ENCODE assay signal across 1 cellular context in the genomic region with DNA sequence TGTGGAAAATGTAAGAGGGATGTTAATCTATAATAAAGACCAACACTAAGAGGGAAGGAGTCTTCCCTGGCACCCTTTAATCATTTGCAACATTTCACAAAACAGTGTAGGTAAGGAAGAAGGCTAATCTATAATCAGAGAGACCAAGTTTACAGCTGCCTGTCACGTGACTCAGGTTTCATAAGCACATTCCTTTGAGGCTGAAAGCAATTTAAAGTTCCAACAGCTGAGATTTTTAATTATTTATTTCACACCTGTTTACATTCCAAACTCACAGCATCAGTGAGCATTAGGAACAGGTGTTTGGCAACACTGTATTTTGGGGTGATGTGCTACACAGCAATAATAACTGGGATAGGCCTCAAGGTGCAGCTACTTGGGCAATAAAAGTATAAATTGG.
TF ChIP-seq lines count a peak whose summit lies in the region.

No MANE protein-coding gene starts in this region.

TF ChIP-seq in GM12878, 131 proteins besides CTCF, POLR2A, EP300 and RAD21:
- TF ChIP-seq RAD51 (IDR thresholded peaks at IDR 0.05) (peak; percentile 62), ELK1 (IDR thresholded peaks at IDR 0.05; ENCODE audit: low read depth, low read length) (no peak), BHLHE40 (IDR thresholded peaks at IDR 0.05; ENCODE audit: borderline replicate concordance in 1 of 2, low read depth in 2 of 2, low read length in 1 of 2) (peak in 1 of 2 experiments; percentile 14; a peak in 1 of 4 replicates), PKNOX1 (IDR thresholded peaks at IDR 0.05) (no peak)
